ENCODE assay signal across 35 cellular contexts in genomic region chr1:227175611-227176010, GRCh38.
"Had no signal": no experiment of that assay in that cellular context is flagged by ENCODE, and none has a peak within 500 bp of the region (broad histone marks: within the 10 kb centered on the region; RNA-seq: fewer than 3 reads in every experiment).

No MANE protein-coding gene starts in this region.

- H3K36me3 ChIP-seq: adrenal gland, breast epithelium, Peyer's patch had no signal

- H3K27ac ChIP-seq: adrenal gland, body of pancreas, breast epithelium, Peyer's patch, RWPE1 had no signal

- H3K9me3 ChIP-seq: adrenal gland, body of pancreas, breast epithelium, MG63, Peyer's patch had no signal

- H3K27me3 ChIP-seq: adrenal gland, body of pancreas, breast epithelium, MG63, Peyer's patch had no signal

- DNase-seq: activated CD4-positive, alpha-beta memory T cell treated with anti-CD3 and anti-CD28 coated beads for 36 hours; activated CD4-positive, alpha-beta T cell treated with anti-CD3 and anti-CD28 coated beads for 36 hours; activated CD4-positive, alpha-beta T cell treated with anti-CD3 and anti-CD28 coated beads, Interleukin-2, amount 50 U/mL, for 1 hour; activated CD8-positive, alpha-beta memory T cell treated with anti-CD3 and anti-CD28 coated beads, Interleukin-2, amount 50 U/mL, for 4 hours; activated gamma-delta T cell treated with Interleukin-2 at 50 U/mL for 16 hours; activated naive CD4-positive, alpha-beta T cell treated with anti-CD3 and anti-CD28 coated beads for 36 hours; activated T-cell treated with anti-CD3 and anti-CD28 coated beads for 4 hours; activated T-cell treated with anti-CD3 and anti-CD28 coated beads, Interleukin-2, amount 50 U/mL, for 4 hours; adrenal gland; body of pancreas; Kasumi-1; KG1; MG63; NCI-H1048; NCI-H1105 treated with DMSO at 0.1 percent for 48 hours; NCI-H1436; NCI-H1694; NCI-H1930; NCI-H510A; NCI-H526; NCI-H748 treated with DMSO at 0.1 percent for 48 hours; NK-92 treated with Interleukin-12 subunit alpha and Interleukin-12 subunit beta, amount 100 ng/mL, for 24 hours; PC-3; Peyer's patch; SIG-M5; SW 1271; T-helper 1 cell; T-helper 2 cell; T-helper 9 cell had no signal

- H3K4me1 ChIP-seq: adrenal gland, breast epithelium, Peyer's patch had no signal

- ATAC-seq: activated CD4-positive, alpha-beta T cell treated with anti-CD3 and anti-CD28 coated beads for 36 hours; activated CD4-positive, CD25-positive, alpha-beta regulatory T cell treated with anti-CD3 and anti-CD28 coated beads, Interleukin-2, amount 50 U/mL, for 24 hours; activated naive CD4-positive, alpha-beta T cell treated with anti-CD3 and anti-CD28 coated beads, Interleukin-2, amount 50 U/mL, for 72 hours; activated T-cell treated with anti-CD3 and anti-CD28 coated beads, Interleukin-2, amount 50 U/mL, for 4 hours; body of pancreas; PC-3; Right ventricle myocardium inferior had no signal

- FAIRE-seq: astrocyte had no signal

- H3K4me3 ChIP-seq: adrenal gland, body of pancreas, breast epithelium, MG63, Peyer's patch had no signal
